ENCODE assay signal across 8 cellular contexts in the genomic region with DNA sequence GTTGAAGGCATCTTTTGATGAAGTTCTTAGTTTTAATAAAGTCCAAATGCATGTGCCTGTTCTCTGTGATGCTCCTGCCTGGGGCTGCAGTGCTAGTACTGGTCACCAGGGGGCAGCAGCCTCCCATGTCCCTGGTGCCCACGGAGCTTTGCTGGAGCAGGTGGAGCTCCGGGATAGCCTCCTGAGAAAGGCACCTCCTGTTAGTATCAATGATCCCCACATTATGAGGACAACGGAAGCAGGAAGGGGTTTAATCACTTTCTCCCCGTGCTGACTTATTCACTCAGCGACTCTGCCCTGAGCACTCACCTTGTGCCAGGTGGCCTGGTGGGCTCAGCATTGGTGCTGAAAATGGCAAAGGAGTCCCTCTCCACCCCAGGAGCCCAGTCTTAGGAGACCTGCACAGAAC.
A peak's percentile ranks its signal among the peaks of the same experiment; 100 is the strongest.
DNase-seq lines count a peak whose midpoint lies in the region; ATAC-seq and TF ChIP-seq lines count a peak whose summit lies in the region.

No MANE protein-coding gene starts in this region.

- DNase-seq in SIG-M5 treated with dmso at 0.1 percent for 504 hours (lab: John Stamatoyannopoulos, UW; ENCODE audit: unreplicated experiment) (peak; percentile 53), SIG-M5 (lab: John Stamatoyannopoulos, UW) (no peak), NCI-H128 (lab: John Stamatoyannopoulos, UW; ENCODE audit: unreplicated experiment) (peak; percentile 31), activated B cell treated with CpG ODN at 0.5 μM for 24 hours (peak; percentile 65), caudate nucleus (lab: John Stamatoyannopoulos, UW) (peak in 56 of 61 donors; percentile 2 to 79 (median 42)), kidney glomerular epithelial cell (lab: John Stamatoyannopoulos, UW) (peak; percentile 50)
- DNase-seq in stimulated activated CD4-positive, alpha-beta T cell treated with anti-CD3 and anti-CD28 coated beads, Interleukin-4, amount 100 ng/mL, for 24 hours: peak; percentile 71

- H3K4me3 Mint-ChIP-seq in activated B cell treated with CpG ODN at 0.5 μM for 24 hours: no peak overlapping the region

- no peaks in the 10 kb centered on the region for H3K27me3 Mint-ChIP-seq in activated B cell treated with CpG ODN at 0.5 μM for 24 hours

- peaks cover under 1% of the 10 kb centered on the region for H3K9me3 Mint-ChIP-seq in activated B cell treated with CpG ODN at 0.5 μM for 24 hours

- POLR2A ChIA-PET in activated B cell treated with CpG ODN at 0.5 μM for 24 hours (lab: Charles Lee): interaction anchor here (0.7 to 1.0 kb wide), 2 partner anchors 377 to 419 kb away, joined by 3 to 4 read pairs; no protein-coding TSS in a partner anchor

- peak; percentile 96 for ATAC-seq in activated B cell treated with CpG ODN at 0.5 μM for 24 hours (ENCODE audit: low read depth)
- ATAC-seq in HG03354 (IDR thresholded peaks at IDR 0.05; ENCODE audit: poor library complexity, severe bottlenecking, unreplicated experiment): no peak

- intact Hi-C loops in activated B cell treated with CpG ODN at 0.5 μM for 24 hours (cut with micrococcal nuclease): loop anchor here (1.0 to 5.0 kb wide), 8 partner anchors 138 to 810 kb away; no protein-coding TSS in a partner anchor

- H3K36me3 Mint-ChIP-seq in activated B cell treated with CpG ODN at 0.5 μM for 24 hours (ENCODE audit: low read depth): no peaks in the 10 kb centered on the region

- peaks cover 12% of the 10 kb centered on the region for H3K4me1 Mint-ChIP-seq in activated B cell treated with CpG ODN at 0.5 μM for 24 hours

- CTCF ChIA-PET in activated B cell treated with CpG ODN at 0.5 μM for 24 hours (lab: Charles Lee): interaction anchor here (0.6 to 5.0 kb wide), 16 partner anchors 8 to 858 kb away, joined by 3 to 30 read pairs (median 4); no protein-coding TSS in a partner anchor

- no peak overlapping the region for H3K27ac ChIP-seq in caudate nucleus (ENCODE audit: low read depth, low read length)

- peak; percentile 86 for TF ChIP-seq CTCF in activated B cell treated with CpG ODN at 0.5 μM for 24 hours (IDR thresholded peaks at IDR 0.05)

- no peak overlapping the region for H3K27ac Mint-ChIP-seq in activated B cell treated with CpG ODN at 0.5 μM for 24 hours
